In the genomic region with DNA sequence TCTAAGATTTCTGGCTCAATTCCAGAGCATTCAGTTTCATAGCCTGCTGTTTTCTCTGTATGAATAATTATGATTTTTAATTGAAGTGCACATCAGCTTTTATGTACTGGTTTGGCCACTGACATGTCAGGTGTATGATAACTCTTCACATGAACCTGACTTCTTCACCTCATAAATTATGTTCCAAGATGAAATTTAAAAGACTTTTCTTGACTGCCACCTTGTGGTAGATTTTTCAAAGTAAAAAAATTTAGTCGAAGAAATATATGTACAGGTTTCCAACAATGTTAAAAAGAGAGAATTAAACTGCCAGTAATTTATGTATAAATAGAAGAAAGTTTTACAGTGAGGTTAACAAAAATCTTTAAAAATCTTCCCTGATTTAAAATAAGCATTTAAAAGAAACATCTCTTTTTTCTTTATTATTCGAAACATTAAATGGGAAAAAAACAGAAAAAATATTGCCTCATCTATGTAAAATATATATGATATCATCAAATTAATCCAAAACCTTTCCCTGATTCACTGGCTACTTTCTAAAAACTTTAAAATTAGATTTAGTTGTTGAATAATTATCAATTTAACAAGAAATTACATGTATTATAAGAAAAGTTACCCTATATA, we compare ENCODE assay signal across 9 cellular contexts.
DNase-seq lines count a peak whose midpoint lies in the region; ATAC-seq and TF ChIP-seq lines count a peak whose summit lies in the region.
"Had no signal": no experiment of that assay in that cellular context is flagged by ENCODE, and none has a peak within 500 bp of the region (broad histone marks: within the 10 kb centered on the region; RNA-seq: fewer than 3 reads in every experiment).

No MANE protein-coding gene starts in this region.

- ATAC-seq in HG02885 (IDR thresholded peaks at IDR 0.05; ENCODE audit: poor library complexity, unreplicated experiment): no peak
- ATAC-seq in GM19397 (IDR thresholded peaks at IDR 0.05; ENCODE audit: unreplicated experiment): no peak

- H2AFZ ChIP-seq in hepatocyte: no peak overlapping the region

- H3K36me3 ChIP-seq in hepatocyte (replicated peaks; ENCODE audit: insufficient read depth, low read depth): no peaks in the 10 kb centered on the region

- H4K20me1 ChIP-seq in hepatocyte (ENCODE audit: insufficient read depth, poor library complexity, severe bottlenecking): no peaks in the 10 kb centered on the region

- H3K27ac ChIP-seq in hepatocyte: no peak overlapping the region

- TF ChIP-seq CTCF in AG10803 (conservative IDR thresholded peaks at IDR 0.05; ENCODE audit: low read length): peak; percentile 43
- TF ChIP-seq CTCF in hepatocyte (IDR thresholded peaks at IDR 0.05; ENCODE audit: poor library complexity): peak; percentile 68

- H3K4me3 ChIP-seq in AG10803 (ENCODE audit: low read length) (no peak overlapping the region), hepatocyte (no peak overlapping the region)

- WGBS in hepatocyte (ENCODE audit: low lambda C conversion rate, missing lambda C conversion rate): 53% methylated on average over 2 of the region's 2 CpGs

- H3K4me1 ChIP-seq in hepatocyte (ENCODE audit: insufficient read depth): no peaks in the 10 kb centered on the region

- no peaks in the 10 kb centered on the region for H3K27me3 ChIP-seq in hepatocyte

- H3K9me3 ChIP-seq in hepatocyte (ENCODE audit: low read depth): no peaks in the 10 kb centered on the region

- DNase-seq in AG10803 (ENCODE audit: low read depth) (peak; percentile 0), H4 (ENCODE audit: low spot score) (peak; percentile 5), SHP77 (lab: John Stamatoyannopoulos, UW) (peak; percentile 19 to 31), hepatocyte (ENCODE audit: low spot score) (peak; percentile 28)
- DNase-seq in stimulated activated naive CD4-positive, alpha-beta T cell treated with Interleukin-2 at 50 U/mL for 16 hours (lab: John Stamatoyannopoulos, UW): no peak
- no peak for DNase-seq in stimulated activated CD4-positive, alpha-beta T cell treated with anti-CD3 and anti-CD28 coated beads, Interleukin-12 subunit alpha, Interleukin-12 subunit beta, amount 100 ng/mL, for 4 hours
- DNase-seq: effector CD8-positive, alpha-beta T cell had no signal

- H3K9me2 ChIP-seq in hepatocyte (replicated peaks; ENCODE audit: insufficient read depth): no peaks in the 10 kb centered on the region

- H3K79me2 ChIP-seq in hepatocyte: no peaks in the 10 kb centered on the region

- H3K4me2 ChIP-seq in hepatocyte: no peak overlapping the region

Comparison
In these comparisons a context has a peak if more than half of its experiments do, and no peak if none do; other contexts are left out.
1. DNase-seq: peak in AG10803 (single experiment), H4 (single experiment), SHP77 (2 of 2) and hepatocyte (single experiment); none in stimulated activated naive CD4-positive, alpha-beta T cell treated with Interleukin-2 at 50 U/mL for 16 hours (single experiment) and stimulated activated CD4-positive, alpha-beta T cell treated with anti-CD3 and anti-CD28 coated beads, Interleukin-12 subunit alpha, Interleukin-12 subunit beta, amount 100 ng/mL, for 4 hours (single experiment).